ENCODE assay signal across 8 cellular contexts in genomic region chr2:127415593-127416485, GRCh38. TPM values are rescaled to one million over a fixed set of nuclear protein-coding genes. Genes with fewer than 3 reads are reported as not detected.
DNase-seq lines count a peak whose midpoint lies in the region; ATAC-seq, FAIRE-seq and TF ChIP-seq lines count a peak whose summit lies in the region.

No MANE protein-coding gene starts in this region.

- H3K9ac ChIP-seq in HUES64 (ENCODE audit: low read depth, low read length) (no peak overlapping the region), GM12878 (ENCODE audit: control insufficient read depth, insufficient read depth, low read length) (peak overlapping the region; percentile 5; the same call in 1 of the 2 replicates)

- TF ChIP-seq POLR2A in GM12878 (IDR thresholded peaks at IDR 0.05; ENCODE audit: low read depth, low read length), result no peak

- H3K79me2 ChIP-seq in GM12878 (ENCODE audit: control insufficient read depth, insufficient read depth, low read length), result no peaks in the 10 kb centered on the region

- CTCF ChIA-PET in GM12878 (lab: Yijun Ruan, JAX), result interaction anchor here (0.6 to 2.0 kb wide), 18 partner anchors 13 to 219 kb away, joined by 3 to 8 read pairs (median 4); no protein-coding TSS in a partner anchor

- H4K20me1 ChIP-seq in GM12878 (ENCODE audit: control insufficient read depth, insufficient read depth), result no peaks in the 10 kb centered on the region

- TF ChIP-seq RAD21 in GM12878 (IDR thresholded peaks at IDR 0.05; ENCODE audit: insufficient read depth, low read depth, low read length), result peak; percentile 71

- 11% methylated on average over 53 of the region's 53 CpGs for WGBS in HUES64
- WGBS in GM12878 (ENCODE audit: insufficient coverage, insufficient replicate concordance, low lambda C conversion rate, missing lambda C conversion rate), result 15% methylated on average over 50 of the region's 53 CpGs

- POLR2A ChIA-PET in GM12878 (lab: Charles Lee), result no interaction called here

- H3K27me3 ChIP-seq in HUES64 (ENCODE audit: insufficient read depth, low read length) (peaks cover 45% of the 10 kb centered on the region), GM12878 (replicated peaks in 1 of 2; ENCODE audit: control insufficient read depth in 2 of 2, insufficient read depth in 2 of 2, low read length in 1 of 2) (peaks cover 0 to 5% of the 10 kb centered on the region in 2 experiments; a peak in 2 of 4 replicates)

- H3K4me1 ChIP-seq in HUES64 (ENCODE audit: insufficient read depth, low read length) (0 out of 2 replicates have a peak, but pooled peaks cover 3% of the 10 kb centered on the region), GM12878 (ENCODE audit: control insufficient read depth, insufficient read depth, low read length) (peaks cover 17% of the 10 kb centered on the region)

- no peak for FAIRE-seq in GM12878 (lab: Jason Lieb, UNC)

- intact Hi-C loops in GM12878 (cut with micrococcal nuclease; ENCODE audit: unreplicated experiment) (no loop called here), posterior vena cava (cut with DNase I) (no loop called here)

- no peak for TF ChIP-seq EP300 in GM12878 (IDR thresholded peaks at IDR 0.05; ENCODE audit: borderline replicate concordance in 1 of 2, control insufficient read depth in 1 of 2, low read depth in 2 of 2, low read length in 2 of 2)

- H2AFZ ChIP-seq in GM12878 (ENCODE audit: control insufficient read depth, low read depth, low read length), result peak overlapping the region; percentile 35

- peak; percentile 58 to 62 (median 60) for TF ChIP-seq CTCF in GM12878 (IDR thresholded peaks at IDR 0.05 in 2 of 3, conservative IDR thresholded peaks at IDR 0.05 in 1 of 3; ENCODE audit: control insufficient read depth in 2 of 3, extremely low read depth in 1 of 3, insufficient read depth in 1 of 3, low read depth in 3 of 3, low read length in 3 of 3)

- SMC1A ChIA-PET in GM12878 (lab: Charles Lee; ENCODE audit: uncharacterized antibody, unreplicated experiment), result interaction anchor here (0.9 to 2.1 kb wide), 7 partner anchors 27 to 219 kb away, joined by 3 to 7 read pairs (median 4); no protein-coding TSS in a partner anchor

- BruUV-seq in GM12878 (replicated peaks; lab: Mats Ljungman, UMichigan), result no TSS peak

- peak overlapping the region; percentile 89 for H3K4me2 ChIP-seq in GM12878 (ENCODE audit: control insufficient read depth, insufficient read depth)

- H3K36me3 ChIP-seq in HUES64 (ENCODE audit: insufficient read depth, low read length), result no peaks in the 10 kb centered on the region
- H3K36me3 ChIP-seq in GM12878 (ENCODE audit: control insufficient read depth in 2 of 2, insufficient read depth in 2 of 2, low read length in 1 of 2), result no peaks in the 10 kb centered on the region

- RAD21 ChIA-PET in GM12878 (lab: Charles Lee; ENCODE audit: unreplicated experiment), result interaction anchor here (0.6 to 1.5 kb wide), 4 partner anchors 27 to 218 kb away, joined by 3 to 5 read pairs (median 3); no protein-coding TSS in a partner anchor

- ATAC-seq in GM21381 (IDR thresholded peaks at IDR 0.05; ENCODE audit: unreplicated experiment) (peak; percentile 79), GM12878 (peak; percentile 80)

- H3K27ac ChIP-seq in HUES64 (ENCODE audit: low read depth, low read length), result no peak overlapping the region; the same call in 1 of the 2 replicates
- no peak overlapping the region for H3K27ac ChIP-seq in GM12878 (ENCODE audit: control insufficient read depth, insufficient read depth)

- H3K9me3 ChIP-seq in HUES64 (ENCODE audit: insufficient read depth, low read depth, low read length) (peaks cover 6% of the 10 kb centered on the region; the same call in 1 of the 2 replicates), GM12878 (replicated peaks; ENCODE audit: control insufficient read depth, insufficient read depth, low read length) (no peaks in the 10 kb centered on the region)

- DNase-seq in COLO668 (lab: John Stamatoyannopoulos, UW; ENCODE audit: unreplicated experiment), result peak; percentile 90
- peak; percentile 63 to 86 (median 77) for DNase-seq in T-helper 2 cell
- no peak for DNase-seq in GM12878 (ENCODE audit: low read depth, low spot score)
- peak; percentile 94 for DNase-seq in islet precursor cell
- DNase-seq in stimulated activated CD4-positive, alpha-beta T cell treated with anti-CD3 and anti-CD28 coated beads, Interleukin-15, amount 100 ng/mL, for 48 hours (ENCODE audit: low read depth in 2 of 2), result peak; percentile 79 to 83
- no peak for DNase-seq in posterior vena cava (ENCODE audit: low spot score)

- in situ Hi-C loops in GM12878 (cut with MboI), result no loop called here

- H3K4me3 ChIP-seq in HUES64 (ENCODE audit: low read length) (peak overlapping the region; percentile 49), GM12878 (peak overlapping the region; percentile 53; the same call in 1 of the 2 replicates)

TF ChIP-seq in GM12878, 131 proteins besides CTCF, POLR2A, EP300 and RAD21 (continues in another document):
- TF ChIP-seq MTA2 (IDR thresholded peaks at IDR 0.05; ENCODE audit: low read depth) (no peak), IRF5 (IDR thresholded peaks at IDR 0.05; ENCODE audit: borderline replicate concordance) (no peak), RELA (IDR thresholded peaks at IDR 0.05; ENCODE audit: borderline replicate concordance, partially characterized antibody) (no peak), ZNF207 (IDR thresholded peaks at IDR 0.05; ENCODE audit: borderline replicate concordance) (no peak)
- TF ChIP-seq, protein P1, sequence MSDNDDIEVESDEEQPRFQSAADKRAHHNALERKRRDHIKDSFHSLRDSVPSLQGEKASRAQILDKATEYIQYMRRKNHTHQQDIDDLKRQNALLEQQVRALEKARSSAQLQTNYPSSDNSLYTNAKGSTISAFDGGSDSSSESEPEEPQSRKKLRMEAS (IDR thresholded peaks at IDR 0.05; ENCODE audit: low read depth, low read length), result peak; percentile 52; the same call in 1 of the 2 replicates

RNA-seq across cellular contexts. Expression of gene PROC, which starts 2.4 kb away (rescaled TPM):
- 1.9 TPM for polyA plus RNA-seq in HUES64 (2013, experiment 1 of 2)
- polyA plus RNA-seq in HUES64 (2013, experiment 2 of 2), result 0.44 TPM
- not detected in 2 replicates for total RNA-seq in GM12878 (2013; cell fraction: nucleolus; rRNA removed)
- total RNA-seq in GM12878 (2014; rRNA removed), result not detected in 2 replicates
- total RNA-seq in GM12878 (2014; rRNA removed; fragmentation: Illumina TruSeq; extraction: Trizol), result not detected in 2 replicates
- not detected in 2 replicates for total RNA-seq in GM12878 (2021)
- polyA plus RNA-seq in GM12878 (2011; ENCODE audit: low read depth), result not detected
- not detected in 2 replicates for polyA plus RNA-seq in GM12878 (2011; rRNA removed)
- not detected in 2 replicates for polyA plus RNA-seq in GM12878 (2011; cell fraction: cytosol; rRNA removed)
- not detected in 2 replicates for polyA plus RNA-seq in GM12878 (2011; cell fraction: nucleus; rRNA removed)
- not detected in 2 replicates for polyA plus RNA-seq in GM12878 (2012)
- polyA plus RNA-seq in GM12878 (2014; fragmentation: Illumina TruSeq; extraction: Trizol), result not detected in 2 replicates
- polyA plus RNA-seq in GM12878 (2014; fragmentation: Nextera tagmentation; extraction: Ambion mirVana), result not detected
- not detected in 2 replicates for polyA plus RNA-seq in GM12878 (2014; rRNA removed)
- polyA plus RNA-seq in GM12878 (2016; fragmentation: Nextera tagmentation; extraction: Ambion mirVana), result not detected
- not detected in 2 replicates for polyA minus RNA-seq in GM12878 (2011; rRNA and poly(A)+ RNA removed)
- not detected in 2 replicates for polyA minus RNA-seq in GM12878 (2011; cell fraction: cytosol; rRNA and poly(A)+ RNA removed)
- polyA minus RNA-seq in GM12878 (2011; cell fraction: nucleus; rRNA and poly(A)+ RNA removed), result not detected in 2 replicates
- not detected for total RNA-seq in posterior vena cava

RNA-seq across cellular contexts. Expression of gene MAP3K2, which starts 28.1 kb away (rescaled TPM):
- 8.6 TPM for polyA plus RNA-seq in HUES64 (2013, experiment 1 of 2)
- 8.2 TPM for polyA plus RNA-seq in HUES64 (2013, experiment 2 of 2)
- 54.9 and 64.4 TPM in 2 replicates for total RNA-seq in GM12878 (2013; cell fraction: nucleolus; rRNA removed)
- total RNA-seq in GM12878 (2014; rRNA removed), result 24.1 and 25.1 TPM in 2 replicates
- total RNA-seq in GM12878 (2014; rRNA removed; fragmentation: Illumina TruSeq; extraction: Trizol), result 15.7 and 17.7 TPM in 2 replicates
- 35.9 and 39.6 TPM in 2 replicates for total RNA-seq in GM12878 (2021)
- polyA plus RNA-seq in GM12878 (2011; ENCODE audit: low read depth), result 3.7 TPM
- 18.1 and 22.4 TPM in 2 replicates for polyA plus RNA-seq in GM12878 (2011; rRNA removed)
- polyA plus RNA-seq in GM12878 (2011; cell fraction: cytosol; rRNA removed), result 8.6 and 12.7 TPM in 2 replicates
- 19.5 and 21.1 TPM in 2 replicates for polyA plus RNA-seq in GM12878 (2011; cell fraction: nucleus; rRNA removed)
- polyA plus RNA-seq in GM12878 (2012), result 9.1 and 9.4 TPM in 2 replicates
- 14.5 and 16.5 TPM in 2 replicates for polyA plus RNA-seq in GM12878 (2014; fragmentation: Illumina TruSeq; extraction: Trizol)
- polyA plus RNA-seq in GM12878 (2014; fragmentation: Nextera tagmentation; extraction: Ambion mirVana), result 1 to 10 TPM; 2.7 to 6.4 TPM
- polyA plus RNA-seq in GM12878 (2014; rRNA removed), result 10.9 and 12.8 TPM in 2 replicates
- polyA plus RNA-seq in GM12878 (2016; fragmentation: Nextera tagmentation; extraction: Ambion mirVana), result 10 to 100 TPM in 1 of 2 experiments, 1 to 10 TPM in 1; 4.9 to 26.3 TPM
- polyA minus RNA-seq in GM12878 (2011; rRNA and poly(A)+ RNA removed), result 32.1 and 45.6 TPM in 2 replicates
- 20.6 and 29.6 TPM in 2 replicates for polyA minus RNA-seq in GM12878 (2011; cell fraction: cytosol; rRNA and poly(A)+ RNA removed)
- 15.7 and 26.8 TPM in 2 replicates for polyA minus RNA-seq in GM12878 (2011; cell fraction: nucleus; rRNA and poly(A)+ RNA removed)
- total RNA-seq in posterior vena cava, result 10 to 100 TPM; 63.9 to 68.5 TPM

Comparison
In these comparisons a context has a peak if more than half of its experiments do, and no peak if none do; other contexts are left out.
1. DNase-seq: peak in COLO668 (single experiment), T-helper 2 cell (5 of 5), islet precursor cell (single experiment) and stimulated activated CD4-positive, alpha-beta T cell treated with anti-CD3 and anti-CD28 coated beads, Interleukin-15, amount 100 ng/mL, for 48 hours (2 of 2); none in GM12878 (single experiment) and posterior vena cava (single experiment).